Comparison of ENCODE assay signal across 23 cellular contexts in the genomic region with DNA sequence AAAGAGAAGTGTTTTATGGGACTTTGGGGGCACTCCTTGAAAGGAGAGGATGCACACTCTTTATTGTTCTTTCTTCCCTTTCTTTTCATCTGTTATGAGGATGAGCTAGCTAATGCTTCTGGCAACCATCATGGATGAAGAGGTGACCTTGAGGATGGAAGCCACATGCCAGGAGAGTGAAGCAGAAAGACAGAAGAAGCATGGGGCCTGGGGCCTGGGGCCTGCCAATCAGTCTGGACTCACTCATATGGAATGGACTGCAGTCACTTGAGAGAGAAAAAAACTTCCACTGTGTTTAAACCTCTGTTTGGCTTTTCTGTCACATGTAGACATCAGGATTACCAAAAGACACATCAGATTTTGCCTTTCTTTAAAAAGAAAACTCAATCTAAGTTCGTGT.
"Had no signal": no experiment of that assay in that cellular context is flagged by ENCODE, and none has a peak within 500 bp of the region (broad histone marks: within the 10 kb centered on the region; RNA-seq: fewer than 3 reads in every experiment).

No MANE protein-coding gene starts in this region.

- ATAC-seq: esophagus mucosa; gastrocnemius medialis; left ventricle myocardium superior; natural killer cell; pancreas; right lobe of liver; stimulated activated effector memory CD8-positive, alpha-beta T cell treated with anti-CD3 and anti-CD28 coated beads, Interleukin-12 subunit alpha, Interleukin-12 subunit beta, amount 100 ng/mL, for 72 hours; stimulated activated naive CD8-positive, alpha-beta T cell treated with anti-CD3 and anti-CD28 coated beads, Interleukin-15, Interleukin-2, amounts not matched to agents 100 U/mL and 50 U/mL, for 24 hours had no signal

- H3K4me1 ChIP-seq: colonic mucosa, pancreas had no signal

- H3K36me3 Mint-ChIP-seq: natural killer cell had no signal

- H3K27ac ChIP-seq: colonic mucosa, epithelial cell of prostate, gastrocnemius medialis, neutrophil, pancreas, right lobe of liver, testis, tibial nerve, vagina had no signal

- H3K9me3 Mint-ChIP-seq: dendritic cell treated with granulocyte-macrophage colony-stimulating factor and Interleukin-4, amounts not matched to agents 40 ng/mL and 50 ng/mL, for 4 days; endodermal cell; memory B cell; natural killer cell; stimulated activated effector memory CD8-positive, alpha-beta T cell treated with anti-CD3 and anti-CD28 coated beads, Interleukin-12 subunit alpha, Interleukin-12 subunit beta, amount 100 ng/mL, for 72 hours had no signal

- H3K4me3 ChIP-seq: colonic mucosa, gastrocnemius medialis, lung, pancreas, right lobe of liver, testis, tibial nerve, vagina had no signal

- H3K36me3 ChIP-seq: colonic mucosa, gastrocnemius medialis, neutrophil, pancreas, right lobe of liver, vagina had no signal

- H3K9me3 ChIP-seq: colonic mucosa, gastrocnemius medialis, neutrophil, pancreas, right lobe of liver, testis, tibial nerve, vagina had no signal

- DNase-seq: colonic mucosa; effector CD8-positive, alpha-beta T cell; endodermal cell; gastrocnemius medialis; head of caudate nucleus; left ventricle myocardium superior; natural killer cell; pancreas; right lobe of liver; stimulated activated CD4-positive, alpha-beta T cell treated with anti-CD3 and anti-CD28 coated beads, Interleukin-2, amount 100 ng/mL, for 24 hours; stimulated activated CD4-positive, alpha-beta T cell treated with anti-CD3 and anti-CD28 coated beads, Interleukin-4, amount 100 ng/mL, for 24 hours; stimulated activated naive CD8-positive, alpha-beta T cell treated with anti-CD3 and anti-CD28 coated beads, Interleukin-15, Interleukin-2, amounts not matched to agents 100 U/mL and 50 U/mL, for 24 hours; substantia nigra; testis had no signal

- H3K27ac Mint-ChIP-seq: endodermal cell; natural killer cell; stimulated activated effector memory CD8-positive, alpha-beta T cell treated with anti-CD3 and anti-CD28 coated beads, Interleukin-12 subunit alpha, Interleukin-12 subunit beta, amount 100 ng/mL, for 72 hours had no signal

- H3K27me3 Mint-ChIP-seq: dendritic cell treated with granulocyte-macrophage colony-stimulating factor and Interleukin-4, amounts not matched to agents 40 ng/mL and 50 ng/mL, for 4 days; memory B cell had no signal

- H3K4me3 Mint-ChIP-seq: dendritic cell treated with granulocyte-macrophage colony-stimulating factor and Interleukin-4, amounts not matched to agents 40 ng/mL and 50 ng/mL, for 4 days; endodermal cell; memory B cell; natural killer cell; stimulated activated effector memory CD8-positive, alpha-beta T cell treated with anti-CD3 and anti-CD28 coated beads, Interleukin-12 subunit alpha, Interleukin-12 subunit beta, amount 100 ng/mL, for 72 hours had no signal

- H3K4me1 Mint-ChIP-seq: memory B cell; natural killer cell; stimulated activated effector memory CD8-positive, alpha-beta T cell treated with anti-CD3 and anti-CD28 coated beads, Interleukin-12 subunit alpha, Interleukin-12 subunit beta, amount 100 ng/mL, for 72 hours had no signal

- H3K27me3 ChIP-seq: colonic mucosa, gastrocnemius medialis, neutrophil, pancreas, right lobe of liver, testis, tibial nerve, vagina had no signal
